30 cellular contexts compared by ENCODE assay signal in the genomic region with DNA sequence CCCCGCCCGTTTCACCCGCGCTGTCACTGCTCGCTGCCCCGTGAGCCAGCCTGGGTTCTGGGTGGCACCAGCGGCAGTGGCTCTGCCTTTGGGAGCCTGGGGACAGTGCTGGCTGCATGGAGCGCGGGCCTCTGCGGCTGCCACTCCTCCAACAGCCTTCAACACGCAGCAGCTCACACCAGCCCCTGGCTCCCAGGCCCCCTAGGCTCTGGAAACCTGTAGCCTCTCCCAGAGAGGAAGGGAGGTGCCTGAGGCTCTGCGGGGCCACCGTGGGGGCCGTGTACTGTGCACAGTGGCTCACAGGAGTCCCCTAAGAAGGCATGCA.
"Had no signal": no experiment of that assay in that cellular context is flagged by ENCODE, and none has a peak within 500 bp of the region (broad histone marks: within the 10 kb centered on the region; RNA-seq: fewer than 3 reads in every experiment).

No MANE protein-coding gene starts in this region.

- H3K27ac ChIP-seq: ascending aorta, KMS-11, SJCRH30, SK-N-MC had no signal

- H3K4me3 Mint-ChIP-seq: activated CD4-positive, alpha-beta T cell treated with anti-CD3 and anti-CD28 coated beads for 36 hours; activated CD4-positive, alpha-beta T cell treated with anti-CD3 and anti-CD28 coated beads, Interleukin-2, amount 10 ng/mL, durations not matched to agents 7 days and 5 days; activated CD8-positive, alpha-beta T cell treated with anti-CD3 and anti-CD28 coated beads, Interleukin-2, amount 10 ng/mL, durations not matched to agents 7 days and 5 days; activated naive CD4-positive, alpha-beta T cell treated with anti-CD3 and anti-CD28 coated beads, Interleukin-2, amount 50 U/mL, for 24 hours; activated naive CD8-positive, alpha-beta T cell treated with anti-CD3 and anti-CD28 coated beads, Interleukin-2, amount 10 ng/mL, durations not matched to agents 7 days and 5 days; activated T-cell treated with anti-CD3 and anti-CD28 coated beads, Interleukin-2, amount 50 U/mL, for 24 hours had no signal

- H3K27ac Mint-ChIP-seq: activated CD4-positive, alpha-beta T cell treated with anti-CD3 and anti-CD28 coated beads for 36 hours; activated CD4-positive, alpha-beta T cell treated with anti-CD3 and anti-CD28 coated beads, Interleukin-2, amount 10 ng/mL, durations not matched to agents 7 days and 5 days; activated CD8-positive, alpha-beta T cell treated with anti-CD3 and anti-CD28 coated beads, Interleukin-2, amount 10 ng/mL, durations not matched to agents 7 days and 5 days; activated naive CD4-positive, alpha-beta T cell treated with anti-CD3 and anti-CD28 coated beads, Interleukin-2, amount 50 U/mL, for 24 hours; activated naive CD8-positive, alpha-beta T cell treated with anti-CD3 and anti-CD28 coated beads, Interleukin-2, amount 10 ng/mL, durations not matched to agents 7 days and 5 days; activated T-cell treated with anti-CD3 and anti-CD28 coated beads, Interleukin-2, amount 50 U/mL, for 24 hours; activated T-helper 2 cell treated with anti-CD3 and anti-CD28 coated beads, Interferon-gamma antibody, Interleukin-2, Interleukin-4, amounts not matched to agents 10 μg/mL and 5 μg/mL and 100 μg/mL, durations not matched to agents 14 hours and 24 hours and 36 hours had no signal

- H3K9me3 ChIP-seq: ascending aorta, SJCRH30 had no signal

- DNase-seq: activated CD4-positive, alpha-beta T cell treated with anti-CD3 and anti-CD28 coated beads for 36 hours; activated CD4-positive, alpha-beta T cell treated with anti-CD3 and anti-CD28 coated beads, Interleukin-2, amount 10 ng/mL, durations not matched to agents 7 days and 5 days; activated CD4-positive, alpha-beta T cell treated with anti-CD3 and anti-CD28 coated beads, Interleukin-2, amount 50 U/mL, for 48 hours; activated CD8-positive, alpha-beta T cell treated with anti-CD3 and anti-CD28 coated beads, Interleukin-2, amount 10 ng/mL, durations not matched to agents 7 days and 5 days; activated gamma-delta T cell; activated naive CD4-positive, alpha-beta T cell treated with Interleukin-2 at 50 U/mL for 16 hours; activated naive CD8-positive, alpha-beta T cell treated with anti-CD3 and anti-CD28 coated beads, Interleukin-2, amount 10 ng/mL, durations not matched to agents 7 days and 5 days; activated T-cell treated with anti-CD3 and anti-CD28 coated beads, Interleukin-2, amount 50 U/mL, for 24 hours; amygdala; MM.1S; NCI-H1048; NCI-H1105 treated with DMSO at 0.1 percent for 48 hours; NCI-H1436; NCI-H1694; NCI-H1930; NCI-H2081 treated with DMSO at 0.1 percent for 48 hours; NCI-H226; NCI-H446 treated with DMSO at 0.1 percent for 48 hours; NCI-H524; NCI-H69; SHP77; SJCRH30; T1000 had no signal

- H3K27me3 Mint-ChIP-seq: activated CD4-positive, alpha-beta T cell treated with anti-CD3 and anti-CD28 coated beads, Interleukin-2, amount 10 ng/mL, durations not matched to agents 7 days and 5 days; activated naive CD4-positive, alpha-beta T cell treated with anti-CD3 and anti-CD28 coated beads, Interleukin-2, amount 50 U/mL, for 24 hours; activated naive CD8-positive, alpha-beta T cell treated with anti-CD3 and anti-CD28 coated beads, Interleukin-2, amount 10 ng/mL, durations not matched to agents 7 days and 5 days had no signal

- H3K4me3 ChIP-seq: ascending aorta, SJCRH30, SK-N-MC had no signal

- H3K36me3 ChIP-seq: ascending aorta, SJCRH30 had no signal

- H3K4me1 Mint-ChIP-seq: activated CD4-positive, alpha-beta T cell treated with anti-CD3 and anti-CD28 coated beads for 36 hours; activated CD4-positive, alpha-beta T cell treated with anti-CD3 and anti-CD28 coated beads, Interleukin-2, amount 10 ng/mL, durations not matched to agents 7 days and 5 days; activated naive CD4-positive, alpha-beta T cell treated with anti-CD3 and anti-CD28 coated beads, Interleukin-2, amount 50 U/mL, for 24 hours; activated naive CD8-positive, alpha-beta T cell treated with anti-CD3 and anti-CD28 coated beads, Interleukin-2, amount 10 ng/mL, durations not matched to agents 7 days and 5 days had no signal

- H3K27me3 ChIP-seq: ascending aorta, SJCRH30 had no signal

- H3K36me3 Mint-ChIP-seq: activated naive CD4-positive, alpha-beta T cell treated with anti-CD3 and anti-CD28 coated beads, Interleukin-2, amount 50 U/mL, for 24 hours; activated naive CD8-positive, alpha-beta T cell treated with anti-CD3 and anti-CD28 coated beads, Interleukin-2, amount 10 ng/mL, durations not matched to agents 7 days and 5 days had no signal

- H3K9me3 Mint-ChIP-seq: activated naive CD4-positive, alpha-beta T cell treated with anti-CD3 and anti-CD28 coated beads, Interleukin-2, amount 50 U/mL, for 24 hours; activated naive CD8-positive, alpha-beta T cell treated with anti-CD3 and anti-CD28 coated beads, Interleukin-2, amount 10 ng/mL, durations not matched to agents 7 days and 5 days; activated T-cell treated with anti-CD3 and anti-CD28 coated beads, Interleukin-2, amount 50 U/mL, for 24 hours; activated T-helper 2 cell treated with anti-CD3 and anti-CD28 coated beads, Interferon-gamma antibody, Interleukin-2, Interleukin-4, amounts not matched to agents 10 μg/mL and 5 μg/mL and 100 μg/mL, durations not matched to agents 14 hours and 24 hours and 36 hours had no signal

- ATAC-seq: activated CD4-positive, alpha-beta T cell treated with anti-CD3 and anti-CD28 coated beads for 36 hours; activated CD4-positive, CD25-positive, alpha-beta regulatory T cell treated with anti-CD3 and anti-CD28 coated beads, Interleukin-2, amount 50 U/mL, for 24 hours; activated CD8-positive, alpha-beta T cell treated with anti-CD3 and anti-CD28 coated beads, Interleukin-2, amount 10 ng/mL, durations not matched to agents 7 days and 5 days; Panc1 had no signal

- H3K4me1 ChIP-seq: SJCRH30 had no signal
